In genomic region chr9:120918931-120919638, GRCh38 we compare ENCODE assay signal across 9 cellular contexts. TPM values are rescaled to one million over a fixed set of nuclear protein-coding genes. Genes with fewer than 3 reads are reported as not detected.
DNase-seq lines count a peak whose midpoint lies in the region; ATAC-seq and TF ChIP-seq lines count a peak whose summit lies in the region.
"Had no signal": no experiment of that assay in that cellular context is flagged by ENCODE, and none has a peak within 500 bp of the region (broad histone marks: within the 10 kb centered on the region; RNA-seq: fewer than 3 reads in every experiment).

No MANE protein-coding gene starts in this region.

- H3K27me3 Mint-ChIP-seq in CD8-positive, alpha-beta memory T cell: no peaks in the 10 kb centered on the region
- H3K27me3 Mint-ChIP-seq: IgD-negative memory B cell had no signal

- H3K27me3 ChIP-seq in CD8-positive, alpha-beta memory T cell (ENCODE audit: insufficient read depth, low read length, poor library complexity, severe bottlenecking): no peaks in the 10 kb centered on the region
- H3K27me3 ChIP-seq in osteoblast (ENCODE audit: insufficient read depth, low read length): no peaks in the 10 kb centered on the region

- peak; percentile 34 for ATAC-seq in esophagus mucosa

- H3K27ac ChIP-seq in CD8-positive, alpha-beta memory T cell (ENCODE audit: low read depth, low read length): no peak overlapping the region
- H3K27ac ChIP-seq in VCaP (peak overlapping the region; percentile 4; the same call in 1 of the 2 replicates), osteoblast (ENCODE audit: low read depth, low read length) (no peak overlapping the region)

- CTCF ChIA-PET in CD8-positive, alpha-beta memory T cell (lab: Charles Lee): interaction anchor here (0.7 to 20.8 kb wide), 7 partner anchors 9 to 47 kb away, joined by 4 to 363 read pairs (median 5); partner anchors contain the start of gene PHF19

- peak overlapping the region; percentile 42 for H3K4me3 ChIP-seq in CD8-positive, alpha-beta memory T cell (ENCODE audit: low read length)
- no peak overlapping the region for H3K4me3 ChIP-seq in osteoblast (ENCODE audit: insufficient read depth, low read length)

- peaks cover 38% of the 10 kb centered on the region for H3K36me3 ChIP-seq in CD8-positive, alpha-beta memory T cell (ENCODE audit: insufficient read depth, low read length)
- no peaks in the 10 kb centered on the region for H3K36me3 ChIP-seq in osteoblast (ENCODE audit: insufficient read depth, low read length)

- H3K4me2 ChIP-seq in osteoblast (ENCODE audit: insufficient read depth, low read length): no peak overlapping the region

- H4K20me1 ChIP-seq in osteoblast (ENCODE audit: insufficient read depth, low read length): no peaks in the 10 kb centered on the region

- peaks cover 97% of the 10 kb centered on the region for H3K4me1 ChIP-seq in CD8-positive, alpha-beta memory T cell (ENCODE audit: insufficient read depth, low read length)
- peaks cover 20% of the 10 kb centered on the region for H3K4me1 ChIP-seq in osteoblast (ENCODE audit: insufficient read depth, low read length)

- H3K27ac Mint-ChIP-seq in CD8-positive, alpha-beta memory T cell: peak overlapping the region; percentile 95 to 100 (median 98)

- peak overlapping the region; percentile 91 to 99 (median 96) for H3K4me3 Mint-ChIP-seq in CD8-positive, alpha-beta memory T cell

- no peaks in the 10 kb centered on the region for H3K9me3 ChIP-seq in CD8-positive, alpha-beta memory T cell (ENCODE audit: low read length)
- no peaks in the 10 kb centered on the region for H3K9me3 ChIP-seq in osteoblast (ENCODE audit: low read depth, low read length)

- H3K36me3 Mint-ChIP-seq in CD8-positive, alpha-beta memory T cell: peaks cover 41 to 91% (median 56%) of the 10 kb centered on the region in 3 donors

- peak overlapping the region; percentile 26 for H2AFZ ChIP-seq in osteoblast (ENCODE audit: low read length)

- H3K4me1 Mint-ChIP-seq in CD8-positive, alpha-beta memory T cell: peaks cover 84 to 100% (median 95%) of the 10 kb centered on the region in 3 donors

- no peaks in the 10 kb centered on the region for H3K79me2 ChIP-seq in osteoblast (ENCODE audit: insufficient read depth, low read length)

- H3K9me3 Mint-ChIP-seq in CD8-positive, alpha-beta memory T cell: no peaks in the 10 kb centered on the region
- H3K9me3 Mint-ChIP-seq: IgD-negative memory B cell had no signal

- no peak for DNase-seq in CD8-positive, alpha-beta memory T cell
- DNase-seq in osteoblast (ENCODE audit: insufficient read length, low spot score, missing footprints) (no peak), NCI-H748 (lab: John Stamatoyannopoulos, UW; ENCODE audit: unreplicated experiment) (no peak), inferior parietal cortex (ENCODE audit: extremely low spot score) (no peak), A172 (ENCODE audit: low spot score) (no peak)
- no peak for DNase-seq in stimulated activated naive CD4-positive, alpha-beta T cell treated with Interleukin-2 at 50 U/mL for 16 hours (lab: John Stamatoyannopoulos, UW)

- POLR2A ChIA-PET in CD8-positive, alpha-beta memory T cell (lab: Charles Lee): interaction anchor here (1.0 to 8.7 kb wide), 8 partner anchors 10 to 46 kb away, joined by 6 to 92 read pairs (median 8); no protein-coding TSS in a partner anchor

- no peak for TF ChIP-seq CTCF in VCaP (conservative IDR thresholded peaks at IDR 0.05)
- no peak for TF ChIP-seq CTCF in osteoblast (IDR thresholded peaks at IDR 0.05; ENCODE audit: extremely low read depth, low read depth, low read length)

RNA-seq across cellular contexts. Expression of gene TRAF1, which starts 7.5 kb away (rescaled TPM):
- 100 to 1,000 TPM; 316 to 322 TPM for total RNA-seq in CD8-positive, alpha-beta memory T cell
- 12.1 TPM for polyA plus RNA-seq in CD8-positive, alpha-beta memory T cell
- total RNA-seq in esophagus mucosa (1.2 TPM), osteoblast (0.88 and 1.8 TPM in 2 replicates)
- total RNA-seq in A172 (2014; rRNA removed; shearing (Covaris generic)): 0.91 and 0.95 TPM in 2 replicates

RNA-seq across cellular contexts. Expression of gene PHF19, which starts 42.1 kb away (rescaled TPM):
- total RNA-seq in CD8-positive, alpha-beta memory T cell: 100 to 1,000 TPM; 206 to 214 TPM
- polyA plus RNA-seq in CD8-positive, alpha-beta memory T cell: 8.3 TPM
- total RNA-seq in esophagus mucosa (25.3 TPM), osteoblast (13.8 and 16.6 TPM in 2 replicates)
- 47.0 and 47.8 TPM in 2 replicates for total RNA-seq in A172 (2014; rRNA removed; shearing (Covaris generic))

Comparison
In these comparisons a context has a peak if more than half of its experiments do, and no peak if none do; other contexts are left out.
1. RNA of gene TRAF1, which starts 7.5 kb away (total RNA-seq): 316 to 322 TPM in CD8-positive, alpha-beta memory T cell; 0.88 to 1.8 TPM in osteoblast, 1.2 TPM in esophagus mucosa (single experiment) and 0.91 to 0.95 TPM in A172; every median in the first group is over 100 times any median in the second.